In the genomic region with DNA sequence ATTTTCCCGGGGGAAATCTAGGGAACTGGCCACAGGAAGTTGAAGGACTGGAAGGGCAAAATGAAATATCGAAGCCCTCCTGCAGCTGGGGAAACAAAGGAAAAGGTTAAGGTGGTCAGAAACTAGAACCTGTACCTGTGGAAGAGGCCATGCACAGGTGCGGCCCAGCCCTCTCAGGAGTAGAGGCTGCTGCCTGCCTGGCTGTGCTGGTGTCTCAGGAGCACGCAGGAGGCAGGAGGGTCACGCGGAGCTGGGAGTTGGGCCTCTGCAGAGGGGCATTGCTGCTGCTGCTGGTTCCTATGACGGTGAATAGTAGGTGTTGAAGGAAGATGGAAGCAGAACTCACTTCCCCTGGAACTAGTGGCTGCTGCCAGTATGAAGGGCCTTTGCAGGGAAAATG, we compare ENCODE assay signal across 23 cellular contexts.
"Had no signal": no experiment of that assay in that cellular context is flagged by ENCODE, and none has a peak within 500 bp of the region (broad histone marks: within the 10 kb centered on the region; RNA-seq: fewer than 3 reads in every experiment).

No MANE protein-coding gene starts in this region.

- FAIRE-seq: HepG2 had no signal

- DNase-seq: IMR-90, Karpas-422, KG1, MG63, NCI-H1092, NCI-H1105 treated with DMSO at 0.1 percent for 48 hours, NCI-H1417 treated with DMSO at 0.1 percent for 48 hours, NCI-H146, NCI-H1694 treated with DMSO at 0.1 percent for 48 hours, NCI-H1930, NCI-H2081, NCI-H2107, NCI-H2227 treated with DMSO at 0.1 percent for 48 hours, NCI-H524, NCI-H526 treated with DMSO at 0.1 percent for 48 hours, NCI-H774, PC-3, SHP77, SK-N-SH, SW 1271 had no signal

- H3K27ac ChIP-seq: RWPE1 had no signal

- H3K9ac ChIP-seq: SK-N-SH had no signal

- H3K36me3 ChIP-seq: MG63 had no signal

- ATAC-seq: HepG2, Panc1, PC-3 had no signal

- H3K4me2 ChIP-seq: SK-N-SH had no signal

- H3K9me3 ChIP-seq: MG63, SK-N-SH had no signal

- H3K4me3 ChIP-seq: MG63 had no signal
